Comparison of ENCODE assay signal across 8 cellular contexts in the genomic region with DNA sequence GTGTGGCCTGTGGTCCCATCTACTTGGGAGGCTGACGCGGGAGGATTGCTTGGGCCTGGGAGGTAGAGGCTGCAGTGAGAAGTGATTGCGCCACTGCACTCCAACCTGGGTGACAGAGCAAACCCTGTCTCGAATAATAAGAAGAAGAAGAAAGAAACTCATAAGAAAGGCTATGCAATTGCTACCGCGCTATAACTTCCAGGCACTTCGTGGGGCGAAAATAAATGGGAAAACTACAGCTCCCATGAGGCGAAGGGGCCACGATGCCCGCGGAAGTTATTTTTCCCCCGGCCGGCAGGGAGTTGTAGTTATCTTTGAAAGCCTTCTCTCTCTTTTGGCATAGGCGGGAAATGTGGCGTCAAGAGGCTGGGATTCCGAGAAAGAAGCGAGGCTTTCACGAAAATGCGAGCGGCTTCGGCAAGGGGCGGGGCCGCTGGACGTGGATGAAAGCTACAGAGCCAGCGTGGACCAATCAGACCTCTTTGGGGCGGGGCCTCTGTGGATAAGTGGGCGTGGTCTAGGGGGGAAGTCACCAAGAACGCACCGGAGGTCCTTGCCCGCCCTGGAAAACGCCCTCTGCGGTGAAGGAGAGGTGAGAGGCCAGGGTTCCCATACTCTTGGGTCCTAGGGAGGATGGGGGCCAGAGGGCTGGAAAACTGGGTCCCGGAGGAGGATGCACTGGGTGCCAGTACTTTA. TPM values are rescaled to one million over a fixed set of nuclear protein-coding genes. Genes with fewer than 3 reads are reported as not detected.
DNase-seq lines count a peak whose midpoint lies in the region; ATAC-seq and TF ChIP-seq lines count a peak whose summit lies in the region.

NUCB1 (plus strand) TSS at position 532 of the 696 bp plus-strand sequence. CDS start 485 bp downstream, outside the sequence.

- H3K27me3 ChIP-seq in KMS-11 (ENCODE audit: insufficient read depth, low read depth): no peaks in the 10 kb centered on the region
- H3K27me3 ChIP-seq in Peyer's patch: no peaks in the 10 kb centered on the region
- H3K27me3 ChIP-seq in muscle layer of colon (ENCODE audit: control insufficient read depth in 1 of 2, insufficient read depth in 2 of 2, low read length in 2 of 2): no peaks in the 10 kb centered on the region

- no peaks in the 10 kb centered on the region for H3K9me3 ChIP-seq in Peyer's patch
- H3K9me3 ChIP-seq in muscle layer of colon (ENCODE audit: low read length): no peaks in the 10 kb centered on the region

- H3K36me3 ChIP-seq in KMS-11 (ENCODE audit: insufficient read depth) (no peaks in the 10 kb centered on the region), Peyer's patch (peaks cover 0 to 10% (median 0%) of the 10 kb centered on the region in 3 donors), muscle layer of colon (ENCODE audit: insufficient read depth, low read length) (peaks cover 3% of the 10 kb centered on the region)

- H4K20me1 ChIP-seq in KMS-11 (ENCODE audit: insufficient read depth): no peaks in the 10 kb centered on the region

- H3K4me2 ChIP-seq in KMS-11: peak within 1 kb of the TSS; percentile 68

- peak; percentile 86 for ATAC-seq in GM21619 (IDR thresholded peaks at IDR 0.05; ENCODE audit: unreplicated experiment)
- peak; percentile 98 for ATAC-seq in esophagus mucosa

- TF ChIP-seq CTCF in KMS-11 (conservative IDR thresholded peaks at IDR 0.05; ENCODE audit: low read depth, low read length) (no peak), Peyer's patch (IDR thresholded peaks at IDR 0.05) (peak in 3 of 6 experiments; percentile 39 to 44 (median 40))

- H3K79me2 ChIP-seq in KMS-11 (ENCODE audit: insufficient read depth, low read depth): no peaks in the 10 kb centered on the region

- DNase-seq in DMS 273 treated with DMSO at 0.1 percent for 48 hours (lab: John Stamatoyannopoulos, UW) (peak; percentile 94), Peyer's patch (peak; percentile 99 to 100 (median 99))
- peak; percentile 100 for DNase-seq in activated T-cell treated with anti-CD3 and anti-CD28 coated beads, Interleukin-2, amount 50 U/mL, for 48 hours
- DNase-seq in stimulated activated CD8-positive, alpha-beta memory T cell treated with anti-CD3 and anti-CD28 coated beads, Interleukin-7, amount 100 ng/mL, for 24 hours (ENCODE audit: low read depth): peak; percentile 99

- H3K9ac ChIP-seq in KMS-11 (peak within 1 kb of the TSS; percentile 50; the same call in 1 of the 2 replicates), muscle layer of colon (ENCODE audit: low read length) (peak within 1 kb of the TSS; percentile 85)

- H3K27ac ChIP-seq in KMS-11: peak within 1 kb of the TSS; percentile 76
- H3K27ac ChIP-seq in Peyer's patch: peak within 1 kb of the TSS; percentile 79 to 88 (median 84)
- peak within 1 kb of the TSS; percentile 100 for H3K27ac ChIP-seq in muscle layer of colon (ENCODE audit: low read depth, low read length)

- H2AFZ ChIP-seq in KMS-11 (ENCODE audit: low read depth): peak within 1 kb of the TSS; percentile 88

- H3K4me1 ChIP-seq in KMS-11 (ENCODE audit: low read depth, poor library complexity, severe bottlenecking): peaks cover 12% of the 10 kb centered on the region
- H3K4me1 ChIP-seq in Peyer's patch: peaks cover 0 to 20% (median 0%) of the 10 kb centered on the region in 4 donors
- peaks cover 14% of the 10 kb centered on the region for H3K4me1 ChIP-seq in muscle layer of colon (ENCODE audit: insufficient read depth, low read length)

- TF ChIP-seq POLR2A in Peyer's patch (IDR thresholded peaks at IDR 0.05): peak; percentile 77 to 95

- H3K4me3 ChIP-seq in KMS-11 (IDR thresholded peaks at IDR 0.05; ENCODE audit: insufficient read depth, low read depth, low read length) (no peak within 1 kb of the TSS), Peyer's patch (peak within 1 kb of the TSS; percentile 55 to 94 (median 76)), muscle layer of colon (ENCODE audit: low read depth in 1 of 2, low read length in 2 of 2) (peak within 1 kb of the TSS; percentile 90 to 93)

RNA-seq across cellular contexts. Expression of gene NUCB1, which starts in this region (rescaled TPM):
- total RNA-seq in Peyer's patch (100 to 1,000 TPM; 154 to 506 (median 444) TPM), esophagus mucosa (104 TPM)
